ENCODE assay signal across 12 cellular contexts in the genomic region with DNA sequence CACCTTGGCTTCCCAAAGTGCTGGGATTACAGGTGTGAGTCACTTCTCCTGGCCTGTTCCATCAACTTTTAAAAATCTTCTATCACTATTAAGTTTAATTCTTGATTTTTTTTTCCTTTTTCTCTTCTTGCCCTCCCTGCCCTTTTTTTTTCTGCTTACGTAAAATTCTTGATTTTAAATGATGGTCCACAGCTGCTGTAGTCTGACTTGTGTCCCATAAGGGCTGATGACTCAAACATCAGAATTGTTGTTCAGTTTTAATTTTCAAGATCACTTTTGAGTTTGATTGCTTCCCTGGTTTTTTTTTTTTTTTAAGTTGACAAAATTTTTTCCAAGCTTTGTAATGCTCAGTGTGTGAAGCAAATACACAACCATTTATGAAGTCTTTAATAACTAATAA.
DNase-seq lines count a peak whose midpoint lies in the region; ATAC-seq and TF ChIP-seq lines count a peak whose summit lies in the region.
"Had no signal": no experiment of that assay in that cellular context is flagged by ENCODE, and none has a peak within 500 bp of the region (broad histone marks: within the 10 kb centered on the region; RNA-seq: fewer than 3 reads in every experiment).

No MANE protein-coding gene starts in this region.

- H3K27ac ChIP-seq in uterus, result peak overlapping the region in 1 of 2 donors; percentile 51
- H3K27ac ChIP-seq: BLaER1 treated with 17β-estradiol and CSF1 and Interleukin-3, amounts not matched to agents 10 nM and 100 nM had no signal

- ATAC-seq in SK-N-SH treated with all-trans-retinoic acid at 6 μM for 48 hours, result no peak

- no peaks in the 10 kb centered on the region for H3K36me3 ChIP-seq in uterus

- no peaks in the 10 kb centered on the region for H3K4me1 ChIP-seq in uterus

- no peaks in the 10 kb centered on the region for H3K9me3 Mint-ChIP-seq in IgD-negative memory B cell
- no peaks in the 10 kb centered on the region for H3K9me3 Mint-ChIP-seq in osteocyte (ENCODE audit: unreplicated experiment)
- H3K9me3 Mint-ChIP-seq: nephron had no signal

- no peaks in the 10 kb centered on the region for H3K27me3 ChIP-seq in uterus
- H3K27me3 ChIP-seq: BLaER1 treated with 17β-estradiol and CSF1 and Interleukin-3, amounts not matched to agents 10 nM and 100 nM had no signal

- peaks cover 18 to 30% (median 26%) of the 10 kb centered on the region in 3 donors for H3K4me1 Mint-ChIP-seq in IgD-negative memory B cell
- H3K4me1 Mint-ChIP-seq in osteocyte (ENCODE audit: unreplicated experiment), result peaks cover 28% of the 10 kb centered on the region

- H3K9me3 ChIP-seq in uterus, result no peaks in the 10 kb centered on the region
- H3K9me3 ChIP-seq: BLaER1 treated with 17β-estradiol and CSF1 and Interleukin-3, amounts not matched to agents 10 nM and 100 nM had no signal

- intact Hi-C loops in uterus (cut with DNase I; ENCODE audit: low total_unique reads), result no loop called here

- TF ChIP-seq CTCF in osteocyte (IDR thresholded peaks at IDR 0.05) (no peak), uterus (IDR thresholded peaks at IDR 0.05) (no peak)

- no peak overlapping the region for H3K4me3 Mint-ChIP-seq in IgD-negative memory B cell
- H3K4me3 Mint-ChIP-seq in osteocyte (ENCODE audit: unreplicated experiment), result no peak overlapping the region
- H3K4me3 Mint-ChIP-seq: nephron had no signal

- H3K36me3 Mint-ChIP-seq in IgD-negative memory B cell (peaks cover 15% of the 10 kb centered on the region), osteocyte (ENCODE audit: unreplicated experiment) (peaks cover 10% of the 10 kb centered on the region)

- H3K27ac Mint-ChIP-seq in IgD-negative memory B cell (peak overlapping the region; percentile 2 to 66 (median 59)), osteocyte (ENCODE audit: unreplicated experiment) (peak overlapping the region; percentile 8)

- TF ChIP-seq POLR2A in uterus (IDR thresholded peaks at IDR 0.05), result no peak

- H3K4me3 ChIP-seq in uterus, result no peak overlapping the region
- H3K4me3 ChIP-seq: BLaER1 treated with 17β-estradiol and CSF1 and Interleukin-3, amounts not matched to agents 10 nM and 100 nM had no signal

- DNase-seq in NCI-H69 (lab: John Stamatoyannopoulos, UW) (peak; percentile 41), fibroblast of peridontal ligament (ENCODE audit: extremely low read depth) (peak; percentile 63), osteocyte (ENCODE audit: extremely low spot score, unreplicated experiment) (no peak), uterus (no peak)
- DNase-seq in stimulated activated CD4-positive, alpha-beta T cell treated with anti-CD3 and anti-CD28 coated beads, Interleukin-4, amount 100 ng/mL, for 1 hour, result no peak
- DNase-seq: activated effector memory CD4-positive, alpha-beta T cell treated with anti-CD3 and anti-CD28 coated beads, Interleukin-2, amount 50 U/mL, for 16 hours; DND-41; substantia nigra had no signal

- H3K27me3 Mint-ChIP-seq in IgD-negative memory B cell (no peaks in the 10 kb centered on the region), osteocyte (ENCODE audit: unreplicated experiment) (no peaks in the 10 kb centered on the region)

TF ChIP-seq in SK-N-SH treated with all-trans-retinoic acid at 6 μM for 48 hours, 23 proteins besides CTCF, POLR2A, EP300 and RAD21:
- TF ChIP-seq, protein P1, sequence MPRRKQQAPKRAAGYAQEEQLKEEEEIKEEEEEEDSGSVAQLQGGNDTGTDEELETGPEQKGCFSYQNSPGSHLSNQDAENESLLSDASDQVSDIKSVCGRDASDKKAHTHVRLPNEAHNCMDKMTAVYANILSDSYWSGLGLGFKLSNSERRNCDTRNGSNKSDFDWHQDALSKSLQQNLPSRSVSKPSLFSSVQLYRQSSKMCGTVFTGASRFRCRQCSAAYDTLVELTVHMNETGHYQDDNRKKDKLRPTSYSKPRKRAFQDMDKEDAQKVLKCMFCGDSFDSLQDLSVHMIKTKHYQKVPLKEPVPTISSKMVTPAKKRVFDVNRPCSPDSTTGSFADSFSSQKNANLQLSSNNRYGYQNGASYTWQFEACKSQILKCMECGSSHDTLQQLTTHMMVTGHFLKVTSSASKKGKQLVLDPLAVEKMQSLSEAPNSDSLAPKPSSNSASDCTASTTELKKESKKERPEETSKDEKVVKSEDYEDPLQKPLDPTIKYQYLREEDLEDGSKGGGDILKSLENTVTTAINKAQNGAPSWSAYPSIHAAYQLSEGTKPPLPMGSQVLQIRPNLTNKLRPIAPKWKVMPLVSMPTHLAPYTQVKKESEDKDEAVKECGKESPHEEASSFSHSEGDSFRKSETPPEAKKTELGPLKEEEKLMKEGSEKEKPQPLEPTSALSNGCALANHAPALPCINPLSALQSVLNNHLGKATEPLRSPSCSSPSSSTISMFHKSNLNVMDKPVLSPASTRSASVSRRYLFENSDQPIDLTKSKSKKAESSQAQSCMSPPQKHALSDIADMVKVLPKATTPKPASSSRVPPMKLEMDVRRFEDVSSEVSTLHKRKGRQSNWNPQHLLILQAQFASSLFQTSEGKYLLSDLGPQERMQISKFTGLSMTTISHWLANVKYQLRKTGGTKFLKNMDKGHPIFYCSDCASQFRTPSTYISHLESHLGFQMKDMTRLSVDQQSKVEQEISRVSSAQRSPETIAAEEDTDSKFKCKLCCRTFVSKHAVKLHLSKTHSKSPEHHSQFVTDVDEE (CRISPR knock-in tag; IDR thresholded peaks at IDR 0.05), result no peak
- TF ChIP-seq TCF4 (CRISPR knock-in tag; IDR thresholded peaks at IDR 0.05; ENCODE audit: borderline replicate concordance) (no peak), BACH2 (CRISPR knock-in tag; IDR thresholded peaks at IDR 0.05; ENCODE audit: borderline replicate concordance) (no peak), ZNF8 (CRISPR knock-in tag; IDR thresholded peaks at IDR 0.05) (no peak), CSDC2 (CRISPR knock-in tag; IDR thresholded peaks at IDR 0.05) (no peak), ZFP30 (CRISPR knock-in tag; IDR thresholded peaks at IDR 0.05) (no peak), ZNF565 (CRISPR knock-in tag; conservative IDR thresholded peaks at IDR 0.05; ENCODE audit: low read depth) (no peak), OSR1 (CRISPR knock-in tag; IDR thresholded peaks at IDR 0.05) (no peak), GLIS3 (CRISPR knock-in tag; IDR thresholded peaks at IDR 0.05) (no peak), SNAI2 (CRISPR knock-in tag; IDR thresholded peaks at IDR 0.05) (no peak)
TF ChIP-seq in SK-N-SH treated with all-trans-retinoic acid at 6 μM for 48 hours: peak in this region for 0.

Comparison
In these comparisons a context has a peak if more than half of its experiments do, and no peak if none do; other contexts are left out.
1. DNase-seq: peak in NCI-H69 (single experiment) and fibroblast of peridontal ligament (single experiment); none in osteocyte (single experiment), uterus (0 of 2) and stimulated activated CD4-positive, alpha-beta T cell treated with anti-CD3 and anti-CD28 coated beads, Interleukin-4, amount 100 ng/mL, for 1 hour (single experiment).